ENCODE assay signal across 36 cellular contexts in the genomic region with DNA sequence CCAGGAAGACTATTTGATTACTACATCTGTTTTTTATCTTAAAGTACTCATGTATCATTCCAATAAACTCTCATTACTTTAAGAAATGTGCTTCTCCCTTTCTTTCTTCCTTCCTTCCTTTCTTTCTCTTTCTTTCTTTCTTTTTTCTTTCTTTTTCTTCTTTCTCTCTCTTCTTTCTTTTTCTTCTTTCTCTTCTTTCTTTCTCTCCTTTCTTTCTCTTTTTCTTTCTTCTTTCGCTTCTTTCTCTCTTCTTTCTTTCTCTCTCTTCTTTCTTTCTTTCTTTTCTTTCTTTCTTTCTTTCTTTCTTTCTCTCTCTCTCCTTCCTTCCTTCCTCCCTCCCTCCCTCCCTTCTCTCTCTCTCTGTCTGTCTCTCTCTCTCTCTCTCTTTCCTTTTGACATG.
"Had no signal": no experiment of that assay in that cellular context is flagged by ENCODE, and none has a peak within 500 bp of the region (broad histone marks: within the 10 kb centered on the region; RNA-seq: fewer than 3 reads in every experiment).

No MANE protein-coding gene starts in this region.

- H3K4me1 ChIP-seq: ascending aorta, colonic mucosa had no signal

- H3K27ac ChIP-seq: ascending aorta, cardiac muscle cell, colonic mucosa, VCaP had no signal

- H3K36me3 Mint-ChIP-seq: activated CD8-positive, alpha-beta memory T cell treated with anti-CD3 and anti-CD28 coated beads, Interleukin-2, amount 10 ng/mL, durations not matched to agents 7 days and 5 days; activated naive CD4-positive, alpha-beta T cell treated with anti-CD3 and anti-CD28 coated beads, Interleukin-2, amount 10 ng/mL, durations not matched to agents 7 days and 5 days; activated naive CD8-positive, alpha-beta T cell; activated naive CD8-positive, alpha-beta T cell treated with anti-CD3 and anti-CD28 coated beads, Interleukin-2, amount 10 ng/mL, durations not matched to agents 7 days and 5 days; brain had no signal

- H3K4me3 ChIP-seq: ascending aorta, cardiac muscle cell, colonic mucosa had no signal

- H3K4me3 Mint-ChIP-seq: activated CD4-positive, alpha-beta memory T cell treated with anti-CD3 and anti-CD28 coated beads, Interleukin-2, amount 10 ng/mL, durations not matched to agents 7 days and 5 days; activated CD4-positive, alpha-beta T cell treated with anti-CD3 and anti-CD28 coated beads for 36 hours; activated CD4-positive, alpha-beta T cell treated with anti-CD3 and anti-CD28 coated beads, Interleukin-2, amount 10 ng/mL, durations not matched to agents 24 days and 14 days; activated CD8-positive, alpha-beta memory T cell treated with anti-CD3 and anti-CD28 coated beads, Interleukin-2, amount 10 ng/mL, durations not matched to agents 7 days and 5 days; activated naive CD4-positive, alpha-beta T cell treated with anti-CD3 and anti-CD28 coated beads, Interleukin-2, amount 10 ng/mL, durations not matched to agents 7 days and 5 days; activated naive CD4-positive, alpha-beta T cell treated with anti-CD3 and anti-CD28 coated beads, Interleukin-2, amount 50 U/mL, for 24 hours; activated naive CD8-positive, alpha-beta T cell; activated naive CD8-positive, alpha-beta T cell treated with anti-CD3 and anti-CD28 coated beads, Interleukin-2, amount 10 ng/mL, durations not matched to agents 7 days and 5 days; activated naive CD8-positive, alpha-beta T cell treated with anti-CD3 and anti-CD28 coated beads, Interleukin-2, amount 50 U/mL, for 24 hours; activated T-cell treated with anti-CD3 and anti-CD28 coated beads, Interleukin-2, amount 50 U/mL, for 24 hours; brain; central memory CD8-positive, alpha-beta T cell; T-helper 1 cell treated with Interleukin-12 subunit alpha and Interleukin-12 subunit beta and Interleukin-4 antibody, amounts not matched to agents 30 μg/mL and 1 μg/mL, for 36 hours; T-helper 2 cell treated with Interferon-gamma antibody and Interleukin-4, amounts not matched to agents 5 μg/mL and 100 μg/mL, for 36 hours had no signal

- DNase-seq: activated CD4-positive, alpha-beta memory T cell treated with anti-CD3 and anti-CD28 coated beads, Interleukin-2, amount 10 ng/mL, durations not matched to agents 7 days and 5 days; activated CD4-positive, alpha-beta T cell treated with anti-CD3 and anti-CD28 coated beads for 1 hour; activated CD4-positive, alpha-beta T cell treated with anti-CD3 and anti-CD28 coated beads for 36 hours; activated CD4-positive, alpha-beta T cell treated with anti-CD3 and anti-CD28 coated beads, Interleukin-2, amount 10 ng/mL, durations not matched to agents 24 days and 14 days; activated CD4-positive, alpha-beta T cell treated with anti-CD3 and anti-CD28 coated beads, Interleukin-2, amount 50 U/mL, for 48 hours; activated CD4-positive, CD25-positive, alpha-beta regulatory T cell; activated CD8-positive, alpha-beta memory T cell treated with anti-CD3 and anti-CD28 coated beads for 24 hours; activated CD8-positive, alpha-beta memory T cell treated with anti-CD3 and anti-CD28 coated beads, Interleukin-2, amount 10 ng/mL, durations not matched to agents 7 days and 5 days; activated CD8-positive, alpha-beta memory T cell treated with anti-CD3 and anti-CD28 coated beads, Interleukin-2, amount 50 U/mL, for 48 hours; activated effector memory CD4-positive, alpha-beta T cell treated with Interleukin-2 at 50 U/mL for 16 hours; activated gamma-delta T cell; activated naive CD4-positive, alpha-beta T cell treated with anti-CD3 and anti-CD28 coated beads, Interleukin-2, amount 10 ng/mL, durations not matched to agents 7 days and 5 days; activated naive CD4-positive, alpha-beta T cell treated with Interleukin-2 at 50 U/mL for 16 hours; activated naive CD8-positive, alpha-beta T cell treated with anti-CD3 and anti-CD28 coated beads, Interleukin-2, amount 10 ng/mL, durations not matched to agents 7 days and 5 days; activated naive CD8-positive, alpha-beta T cell treated with anti-CD3 and anti-CD28 coated beads, Interleukin-2, amount 50 U/mL, for 24 hours; activated T-cell treated with anti-CD3 and anti-CD28 coated beads, Interleukin-2, amount 50 U/mL, for 24 hours; activated T-cell treated with anti-CD3 and anti-CD28 coated beads, Interleukin-2, amount 50 U/mL, for 48 hours; amygdala; anterior cingulate cortex; caudate nucleus; cerebellar nuclear complex; colonic mucosa; T-helper 1 cell; T-helper 2 cell; T-helper 9 cell had no signal

- H3K4me1 Mint-ChIP-seq: activated CD4-positive, alpha-beta memory T cell treated with anti-CD3 and anti-CD28 coated beads, Interleukin-2, amount 10 ng/mL, durations not matched to agents 7 days and 5 days; activated CD4-positive, alpha-beta T cell treated with anti-CD3 and anti-CD28 coated beads for 36 hours; activated CD4-positive, alpha-beta T cell treated with anti-CD3 and anti-CD28 coated beads, Interleukin-2, amount 10 ng/mL, durations not matched to agents 24 days and 14 days; activated CD8-positive, alpha-beta memory T cell treated with anti-CD3 and anti-CD28 coated beads, Interleukin-2, amount 10 ng/mL, durations not matched to agents 7 days and 5 days; activated naive CD4-positive, alpha-beta T cell treated with anti-CD3 and anti-CD28 coated beads, Interleukin-2, amount 10 ng/mL, durations not matched to agents 7 days and 5 days; activated naive CD4-positive, alpha-beta T cell treated with anti-CD3 and anti-CD28 coated beads, Interleukin-2, amount 50 U/mL, for 24 hours; activated naive CD8-positive, alpha-beta T cell treated with anti-CD3 and anti-CD28 coated beads, Interleukin-2, amount 10 ng/mL, durations not matched to agents 7 days and 5 days; activated naive CD8-positive, alpha-beta T cell treated with anti-CD3 and anti-CD28 coated beads, Interleukin-2, amount 50 U/mL, for 24 hours; brain; central memory CD8-positive, alpha-beta T cell had no signal

- H3K27me3 ChIP-seq: ascending aorta, cardiac muscle cell, colonic mucosa had no signal

- H3K27ac Mint-ChIP-seq: activated CD4-positive, alpha-beta memory T cell treated with anti-CD3 and anti-CD28 coated beads, Interleukin-2, amount 10 ng/mL, durations not matched to agents 7 days and 5 days; activated CD4-positive, alpha-beta T cell treated with anti-CD3 and anti-CD28 coated beads for 36 hours; activated CD4-positive, alpha-beta T cell treated with anti-CD3 and anti-CD28 coated beads, Interleukin-2, amount 10 ng/mL, durations not matched to agents 24 days and 14 days; activated CD8-positive, alpha-beta memory T cell treated with anti-CD3 and anti-CD28 coated beads, Interleukin-2, amount 10 ng/mL, durations not matched to agents 7 days and 5 days; activated naive CD4-positive, alpha-beta T cell treated with anti-CD3 and anti-CD28 coated beads, Interleukin-2, amount 10 ng/mL, durations not matched to agents 7 days and 5 days; activated naive CD4-positive, alpha-beta T cell treated with anti-CD3 and anti-CD28 coated beads, Interleukin-2, amount 50 U/mL, for 24 hours; activated naive CD8-positive, alpha-beta T cell; activated naive CD8-positive, alpha-beta T cell treated with anti-CD3 and anti-CD28 coated beads, Interleukin-2, amount 10 ng/mL, durations not matched to agents 7 days and 5 days; activated naive CD8-positive, alpha-beta T cell treated with anti-CD3 and anti-CD28 coated beads, Interleukin-2, amount 50 U/mL, for 24 hours; activated T-cell treated with anti-CD3 and anti-CD28 coated beads, Interleukin-2, amount 50 U/mL, for 24 hours; activated T-helper 2 cell treated with anti-CD3 and anti-CD28 coated beads, Interferon-gamma antibody, Interleukin-2, Interleukin-4, amounts not matched to agents 10 μg/mL and 5 μg/mL and 100 μg/mL, durations not matched to agents 14 hours and 24 hours and 36 hours; T-helper 1 cell treated with Interleukin-12 subunit alpha and Interleukin-12 subunit beta and Interleukin-4 antibody, amounts not matched to agents 30 μg/mL and 1 μg/mL, for 36 hours; T-helper 2 cell treated with Interferon-gamma antibody and Interleukin-4, amounts not matched to agents 5 μg/mL and 100 μg/mL, for 36 hours had no signal

- ATAC-seq: activated CD4-positive, alpha-beta T cell treated with anti-CD3 and anti-CD28 coated beads for 36 hours; activated CD4-positive, CD25-positive, alpha-beta regulatory T cell treated with anti-CD3 and anti-CD28 coated beads, Interleukin-2, amount 50 U/mL, for 24 hours; activated CD8-positive, alpha-beta memory T cell treated with anti-CD3 and anti-CD28 coated beads, Interleukin-2, amount 10 ng/mL, durations not matched to agents 7 days and 5 days; activated naive CD8-positive, alpha-beta T cell treated with anti-CD3 and anti-CD28 coated beads, Interleukin-2, amount 50 U/mL, for 24 hours had no signal

- H3K27me3 Mint-ChIP-seq: activated CD4-positive, alpha-beta memory T cell treated with anti-CD3 and anti-CD28 coated beads, Interleukin-2, amount 10 ng/mL, durations not matched to agents 7 days and 5 days; activated CD4-positive, alpha-beta T cell treated with anti-CD3 and anti-CD28 coated beads for 36 hours; activated CD4-positive, alpha-beta T cell treated with anti-CD3 and anti-CD28 coated beads, Interleukin-2, amount 10 ng/mL, durations not matched to agents 24 days and 14 days; activated CD8-positive, alpha-beta memory T cell treated with anti-CD3 and anti-CD28 coated beads, Interleukin-2, amount 10 ng/mL, durations not matched to agents 7 days and 5 days; activated naive CD4-positive, alpha-beta T cell treated with anti-CD3 and anti-CD28 coated beads, Interleukin-2, amount 10 ng/mL, durations not matched to agents 7 days and 5 days; activated naive CD8-positive, alpha-beta T cell; activated naive CD8-positive, alpha-beta T cell treated with anti-CD3 and anti-CD28 coated beads, Interleukin-2, amount 10 ng/mL, durations not matched to agents 7 days and 5 days; activated naive CD8-positive, alpha-beta T cell treated with anti-CD3 and anti-CD28 coated beads, Interleukin-2, amount 50 U/mL, for 24 hours; activated T-cell treated with anti-CD3 and anti-CD28 coated beads, Interleukin-2, amount 50 U/mL, for 24 hours; brain; central memory CD8-positive, alpha-beta T cell had no signal
